ENCODE assay signal across 11 cellular contexts in the genomic region with DNA sequence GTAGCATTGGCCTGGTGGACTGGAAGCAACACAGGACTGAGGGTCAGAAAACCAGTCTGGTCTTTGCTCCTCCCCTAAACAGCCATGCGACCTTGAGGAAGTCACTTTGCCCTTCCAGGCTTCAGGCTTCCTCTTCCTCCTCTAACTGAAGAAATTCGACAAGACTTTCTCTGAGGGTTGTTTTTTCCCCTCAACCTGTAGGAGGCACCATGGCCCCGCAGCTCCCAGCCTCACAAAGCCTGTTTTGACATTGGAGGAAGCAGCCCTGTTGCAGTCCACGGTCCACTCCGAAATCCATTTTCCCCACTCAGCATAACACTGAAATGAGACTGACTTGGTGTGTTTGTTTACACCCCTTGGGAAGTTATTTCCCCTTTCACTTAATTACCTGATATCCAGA. TPM values are rescaled to one million over a fixed set of nuclear protein-coding genes. Genes with fewer than 3 reads are reported as not detected.
DNase-seq lines count a peak whose midpoint lies in the region; ATAC-seq, FAIRE-seq and TF ChIP-seq lines count a peak whose summit lies in the region.
"Had no signal": no experiment of that assay in that cellular context is flagged by ENCODE, and none has a peak within 500 bp of the region (broad histone marks: within the 10 kb centered on the region; RNA-seq: fewer than 3 reads in every experiment).

No MANE protein-coding gene starts in this region.

- in situ Hi-C loops in K562 (cut with MboI): loop anchor here (25.0 kb wide), 1 partner anchor 1108 kb away; a partner anchor contains a TSS

- peak; percentile 81 for TF ChIP-seq CTCF in A673 (conservative IDR thresholded peaks at IDR 0.05; ENCODE audit: low read depth, low read length)
- TF ChIP-seq CTCF in HCT116 (IDR thresholded peaks at IDR 0.05 in 2 of 3, conservative IDR thresholded peaks at IDR 0.05 in 1 of 3; ENCODE audit: borderline replicate concordance in 1 of 3, insufficient read depth in 1 of 3, low read depth in 2 of 3, low read length in 2 of 3): peak; percentile 15 to 33 (median 27); a peak in 4 of 6 replicates
- peak in 2 of 3 experiments; percentile 47 to 49; a peak in 3 of 6 replicates for TF ChIP-seq CTCF in K562 (IDR thresholded peaks at IDR 0.05 in 2 of 3, conservative IDR thresholded peaks at IDR 0.05 in 1 of 3; ENCODE audit: insufficient read depth in 2 of 3, low read depth in 1 of 3, low read length in 3 of 3)
- peak; percentile 7 for TF ChIP-seq CTCF in liver (IDR thresholded peaks at IDR 0.05; ENCODE audit: low read depth, low read length, missing input control)

- H3K27me3 ChIP-seq in A673 (replicated peaks; ENCODE audit: insufficient read depth, low read depth, low read length, poor library complexity) (no peaks in the 10 kb centered on the region), HCT116 (ENCODE audit: insufficient read depth, low read length) (no peaks in the 10 kb centered on the region), K562 (ENCODE audit: control insufficient read depth in 2 of 2, insufficient read depth in 2 of 2, low read length in 2 of 2) (no peaks in the 10 kb centered on the region), liver (ENCODE audit: control insufficient read depth in 4 of 4, insufficient read depth in 4 of 4, low read length in 3 of 4) (no peaks in the 10 kb centered on the region)

- TF ChIP-seq RAD21 in HCT116 (IDR thresholded peaks at IDR 0.05; ENCODE audit: low read depth) (peak; percentile 46), K562 (CRISPR knock-in tag; conservative IDR thresholded peaks at IDR 0.05 in 1 of 2, IDR thresholded peaks at IDR 0.05 in 1 of 2) (peak in 1 of 2 experiments; percentile 50; a peak in 2 of 4 replicates), liver (IDR thresholded peaks at IDR 0.05) (peak; percentile 54 to 67)

- 0% methylated on average over 3 of the region's 5 CpGs for WGBS in K562 (ENCODE audit: insufficient coverage, low coverage, missing lambda C conversion rate)
- WGBS in liver: 15% methylated on average over 5 of the region's 5 CpGs

- no peak overlapping the region for H3K27ac ChIP-seq in A673 (ENCODE audit: low read depth, low read length, poor library complexity, severe bottlenecking)
- H3K27ac ChIP-seq in HCT116 (ENCODE audit: low read depth, low read length): no peak overlapping the region
- no peak overlapping the region for H3K27ac ChIP-seq in K562 (ENCODE audit: extremely low read depth, low read depth, low read length)
- no peak overlapping the region for H3K27ac ChIP-seq in liver (ENCODE audit: low read depth in 1 of 2, low read length in 2 of 2)
- H3K27ac ChIP-seq: body of pancreas, KMS-11 had no signal

- H3K36me3 Mint-ChIP-seq in T-helper 2 cell treated with Interferon-gamma antibody and Interleukin-4, amounts not matched to agents 5 μg/mL and 100 μg/mL, for 36 hours (ENCODE audit: low read depth): no peaks in the 10 kb centered on the region
- no peaks in the 10 kb centered on the region for H3K36me3 Mint-ChIP-seq in activated T-helper 2 cell treated with anti-CD3 and anti-CD28 coated beads, Interferon-gamma antibody, Interleukin-2, Interleukin-4, amounts not matched to agents 10 μg/mL and 5 μg/mL and 100 μg/mL, durations not matched to agents 14 hours and 24 hours and 36 hours (ENCODE audit: low read depth)

- H3K79me2 ChIP-seq in HCT116 (ENCODE audit: insufficient read depth, low read length) (no peaks in the 10 kb centered on the region), K562 (ENCODE audit: control insufficient read depth, insufficient read depth, low read length) (no peaks in the 10 kb centered on the region)

- BruUV-seq in A673 (replicated peaks; lab: Mats Ljungman, UMichigan) (no TSS peak), HCT116 (replicated peaks; lab: Mats Ljungman, UMichigan) (no TSS peak), K562 (replicated peaks; lab: Mats Ljungman, UMichigan) (no TSS peak)

- H2AFZ ChIP-seq in HCT116 (ENCODE audit: low read depth, low read length, poor library complexity, severe bottlenecking) (no peak overlapping the region), K562 (ENCODE audit: low read depth, low read length) (no peak overlapping the region)

- POLR2A ChIA-PET in A673 (lab: Charles Lee; ENCODE audit: low non-redundant PET): no interaction called here
- POLR2A ChIA-PET in HCT116 (lab: Charles Lee): no interaction called here
- POLR2A ChIA-PET in K562 (lab: Yijun Ruan, JAX): no interaction called here

- intact Hi-C loops in A673 (cut with micrococcal nuclease; ENCODE audit: unreplicated experiment): loop anchor here (1.0 to 10.0 kb wide), 8 partner anchors 265 to 1108 kb away; a partner anchor contains a TSS
- intact Hi-C loops in HCT116 (cut with micrococcal nuclease): loop anchor here (5.0 to 10.0 kb wide), 3 partner anchors 263 to 1786 kb away; a partner anchor contains a TSS
- intact Hi-C loops in K562 (cut with micrococcal nuclease): loop anchor here (5.0 to 10.0 kb wide), 3 partner anchors 266 to 1058 kb away; no protein-coding TSS in a partner anchor
- intact Hi-C loops in activated T-helper 2 cell treated with anti-CD3 and anti-CD28 coated beads, Interferon-gamma antibody, Interleukin-2, Interleukin-4, amounts not matched to agents 10 μg/mL and 5 μg/mL and 100 μg/mL, durations not matched to agents 14 hours and 24 hours and 36 hours (cut with micrococcal nuclease): loop anchor here (5.0 kb wide), 2 partner anchors 418 to 763 kb away; no protein-coding TSS in a partner anchor

- H3K27ac Mint-ChIP-seq in T-helper 2 cell treated with Interferon-gamma antibody and Interleukin-4, amounts not matched to agents 5 μg/mL and 100 μg/mL, for 36 hours: no peak overlapping the region
- H3K27ac Mint-ChIP-seq in activated T-helper 2 cell treated with anti-CD3 and anti-CD28 coated beads, Interferon-gamma antibody, Interleukin-2, Interleukin-4, amounts not matched to agents 10 μg/mL and 5 μg/mL and 100 μg/mL, durations not matched to agents 14 hours and 24 hours and 36 hours: no peak overlapping the region
- H3K27ac Mint-ChIP-seq: T-helper 1 cell treated with Interleukin-12 subunit alpha and Interleukin-12 subunit beta and Interleukin-4 antibody, amounts not matched to agents 30 μg/mL and 1 μg/mL, for 36 hours had no signal

- CTCF ChIA-PET in A673 (lab: Charles Lee): interaction anchor here (1.1 kb wide), 1 partner anchor 266 kb away, joined by 4 read pairs; no protein-coding TSS in a partner anchor
- CTCF ChIA-PET in HCT116 (lab: Charles Lee): interaction anchor here (1.6 to 2.2 kb wide), 2 partner anchors 765 to 1057 kb away, joined by 4 to 8 read pairs; no protein-coding TSS in a partner anchor
- CTCF ChIA-PET in K562 (lab: Yijun Ruan, JAX; ENCODE audit: low intra/inter-chr PET ratio): no interaction called here

- H3K9ac ChIP-seq in HCT116 (ENCODE audit: low read length): no peak overlapping the region
- no peak overlapping the region for H3K9ac ChIP-seq in K562 (ENCODE audit: insufficient read depth in 1 of 2, low read depth in 2 of 2, low read length in 2 of 2)
- no peak overlapping the region for H3K9ac ChIP-seq in liver (ENCODE audit: low read depth in 1 of 2, low read length in 2 of 2)
- H3K9ac ChIP-seq: KMS-11 had no signal

- H4K20me1 ChIP-seq in HCT116 (ENCODE audit: insufficient read depth) (no peaks in the 10 kb centered on the region), K562 (replicated peaks; ENCODE audit: control insufficient read depth, insufficient read depth, low read length) (no peaks in the 10 kb centered on the region)

- H3K9me3 ChIP-seq in A673 (ENCODE audit: low read depth, low read length, poor library complexity, severe bottlenecking): no peaks in the 10 kb centered on the region
- no peaks in the 10 kb centered on the region for H3K9me3 ChIP-seq in HCT116 (ENCODE audit: control insufficient read depth in 1 of 2, insufficient read depth in 1 of 2, low read depth in 1 of 2, low read length in 2 of 2)
- no peaks in the 10 kb centered on the region for H3K9me3 ChIP-seq in K562 (replicated peaks; ENCODE audit: control insufficient read depth, insufficient read depth, low read depth, low read length)
- H3K9me3 ChIP-seq in liver (ENCODE audit: control insufficient read depth in 4 of 4, low read length in 3 of 4): no peaks in the 10 kb centered on the region
- H3K9me3 ChIP-seq: body of pancreas had no signal

- RAD21 ChIA-PET in HCT116 (lab: Charles Lee; ENCODE audit: low non-redundant PET in 1 of 2, low total read pairs in 2 of 2, uncharacterized antibody in 2 of 2, unreplicated experiment in 2 of 2): no interaction called here

- H3K27me3 Mint-ChIP-seq in T-helper 2 cell treated with Interferon-gamma antibody and Interleukin-4, amounts not matched to agents 5 μg/mL and 100 μg/mL, for 36 hours (ENCODE audit: low read depth): peaks cover 2% of the 10 kb centered on the region
- H3K27me3 Mint-ChIP-seq in activated T-helper 2 cell treated with anti-CD3 and anti-CD28 coated beads, Interferon-gamma antibody, Interleukin-2, Interleukin-4, amounts not matched to agents 10 μg/mL and 5 μg/mL and 100 μg/mL, durations not matched to agents 14 hours and 24 hours and 36 hours (ENCODE audit: low read depth): no peaks in the 10 kb centered on the region

- TF ChIP-seq EP300 in K562 (IDR thresholded peaks at IDR 0.05; ENCODE audit: low read length): no peak

- H3K4me3 Mint-ChIP-seq in T-helper 2 cell treated with Interferon-gamma antibody and Interleukin-4, amounts not matched to agents 5 μg/mL and 100 μg/mL, for 36 hours: no peak overlapping the region
- H3K4me3 Mint-ChIP-seq in activated T-helper 2 cell treated with anti-CD3 and anti-CD28 coated beads, Interferon-gamma antibody, Interleukin-2, Interleukin-4, amounts not matched to agents 10 μg/mL and 5 μg/mL and 100 μg/mL, durations not matched to agents 14 hours and 24 hours and 36 hours (ENCODE audit: low read depth): no peak overlapping the region
- H3K4me3 Mint-ChIP-seq: T-helper 1 cell treated with Interleukin-12 subunit alpha and Interleukin-12 subunit beta and Interleukin-4 antibody, amounts not matched to agents 30 μg/mL and 1 μg/mL, for 36 hours had no signal

- H3K4me1 Mint-ChIP-seq in T-helper 2 cell treated with Interferon-gamma antibody and Interleukin-4, amounts not matched to agents 5 μg/mL and 100 μg/mL, for 36 hours (ENCODE audit: low read depth): no peaks in the 10 kb centered on the region
- no peaks in the 10 kb centered on the region for H3K4me1 Mint-ChIP-seq in activated T-helper 2 cell treated with anti-CD3 and anti-CD28 coated beads, Interferon-gamma antibody, Interleukin-2, Interleukin-4, amounts not matched to agents 10 μg/mL and 5 μg/mL and 100 μg/mL, durations not matched to agents 14 hours and 24 hours and 36 hours (ENCODE audit: low read depth)

- H3K36me3 ChIP-seq in A673 (ENCODE audit: insufficient read depth, low read length, poor library complexity, severe bottlenecking): no peaks in the 10 kb centered on the region
- no peaks in the 10 kb centered on the region for H3K36me3 ChIP-seq in HCT116 (ENCODE audit: control insufficient read depth in 1 of 2, insufficient read depth in 2 of 2, low read length in 2 of 2)
- no peaks in the 10 kb centered on the region for H3K36me3 ChIP-seq in K562 (ENCODE audit: control insufficient read depth, insufficient read depth, low read length)
- no peaks in the 10 kb centered on the region for H3K36me3 ChIP-seq in liver (ENCODE audit: control insufficient read depth in 4 of 4, insufficient read depth in 3 of 4, low read depth in 1 of 4, low read length in 3 of 4)

- H3K4me3 ChIP-seq in A673 (ENCODE audit: low read depth, low read length, poor library complexity, severe bottlenecking) (no peak overlapping the region), HCT116 (replicated peaks in 1 of 2; ENCODE audit: low read depth in 1 of 2, low read length in 2 of 2) (no peak overlapping the region), K562 (no peak overlapping the region), liver (ENCODE audit: low read depth in 1 of 3, low read length in 3 of 3) (no peak overlapping the region)
- H3K4me3 ChIP-seq: body of pancreas had no signal

- H3K4me2 ChIP-seq in HCT116 (ENCODE audit: low read length) (no peak overlapping the region), K562 (ENCODE audit: insufficient read depth, low read length) (no peak overlapping the region)
- H3K4me2 ChIP-seq: KMS-11 had no signal

- TF ChIP-seq POLR2A in HCT116 (IDR thresholded peaks at IDR 0.05; ENCODE audit: borderline replicate concordance, extremely low read depth, insufficient read depth, insufficient read length) (no peak), K562 (conservative IDR thresholded peaks at IDR 0.05) (no peak)

- H3K9me3 Mint-ChIP-seq in T-helper 2 cell treated with Interferon-gamma antibody and Interleukin-4, amounts not matched to agents 5 μg/mL and 100 μg/mL, for 36 hours: no peaks in the 10 kb centered on the region
- no peaks in the 10 kb centered on the region for H3K9me3 Mint-ChIP-seq in activated T-helper 2 cell treated with anti-CD3 and anti-CD28 coated beads, Interferon-gamma antibody, Interleukin-2, Interleukin-4, amounts not matched to agents 10 μg/mL and 5 μg/mL and 100 μg/mL, durations not matched to agents 14 hours and 24 hours and 36 hours
- H3K9me3 Mint-ChIP-seq: T-helper 1 cell treated with Interleukin-12 subunit alpha and Interleukin-12 subunit beta and Interleukin-4 antibody, amounts not matched to agents 30 μg/mL and 1 μg/mL, for 36 hours had no signal

- no peak for FAIRE-seq in K562 (lab: Jason Lieb, UNC)

- ATAC-seq in HCT116 (no peak), K562 (no peak)
- ATAC-seq: body of pancreas had no signal

- H3K9me2 ChIP-seq in HCT116 (ENCODE audit: insufficient read depth): no peaks in the 10 kb centered on the region

- no peaks in the 10 kb centered on the region for H3K4me1 ChIP-seq in A673 (ENCODE audit: insufficient read depth, low read length, poor library complexity, severe bottlenecking)
- no peaks in the 10 kb centered on the region for H3K4me1 ChIP-seq in HCT116 (ENCODE audit: control insufficient read depth in 1 of 2, insufficient read depth in 2 of 2, low read length in 2 of 2)
- H3K4me1 ChIP-seq in K562 (replicated peaks in 1 of 2; ENCODE audit: control insufficient read depth in 2 of 2, insufficient read depth in 2 of 2, low read length in 2 of 2): no peaks in the 10 kb centered on the region; a peak in 1 of 5 replicates
- H3K4me1 ChIP-seq in liver (ENCODE audit: control insufficient read depth in 4 of 4, insufficient read depth in 4 of 4, low read length in 3 of 4): no peaks in the 10 kb centered on the region
- H3K4me1 ChIP-seq: body of pancreas had no signal

- H3K9me1 ChIP-seq in K562 (ENCODE audit: control insufficient read depth, insufficient read depth, low read length): no peaks in the 10 kb centered on the region

- DNase-seq in A673 (ENCODE audit: low spot score): peak; percentile 72
- no peak for DNase-seq in HCT116 (ENCODE audit: low read depth, low spot score)
- peak in 3 of 4 experiments; percentile 4 to 8 (median 7) for DNase-seq in K562 (ENCODE audit: extremely low read depth in 1 of 4, low spot score in 3 of 4)
- DNase-seq in HuH-7.5 (ENCODE audit: low spot score): no peak
- DNase-seq in T-helper 2 cell treated with Interferon-gamma antibody and Interleukin-4, amounts not matched to agents 5 μg/mL and 100 μg/mL, for 36 hours (ENCODE audit: low spot score): no peak
- no peak for DNase-seq in LoVo (ENCODE audit: low spot score)
- DNase-seq in activated T-helper 2 cell treated with anti-CD3 and anti-CD28 coated beads, Interferon-gamma antibody, Interleukin-2, Interleukin-4, amounts not matched to agents 10 μg/mL and 5 μg/mL and 100 μg/mL, durations not matched to agents 14 hours and 24 hours and 36 hours (ENCODE audit: low spot score): no peak

RNA-seq across cellular contexts. Expression of a gene that starts 41.2 kb away (rescaled TPM):
- total RNA-seq in A673 (2021): not detected in 2 replicates
- not detected for total RNA-seq in HCT116 (2021; ENCODE audit: unreplicated experiment)
- not detected in 2 replicates for polyA plus RNA-seq in HCT116 (2012)
- not detected in 2 replicates for total RNA-seq in K562 (2011; cell fraction: chromatin; rRNA removed; ENCODE audit: low replicate concordance)
- not detected in 2 replicates for total RNA-seq in K562 (2011; cell fraction: nucleolus; rRNA removed)
- not detected in 2 replicates for total RNA-seq in K562 (2011; cell fraction: nucleoplasm; rRNA removed)
- not detected in 2 replicates for total RNA-seq in K562 (2014; rRNA removed)
- total RNA-seq in K562 (2014; rRNA removed; fragmentation: Illumina TruSeq; extraction: Trizol): not detected in 2 replicates
- total RNA-seq in K562 (2015; rRNA removed; fragmentation: Illumina TruSeq; extraction: Trizol): not detected in 2 replicates
- total RNA-seq in K562 (2021): not detected in 2 replicates
- polyA plus RNA-seq in K562 (2011; rRNA removed): not detected in 2 replicates
- polyA plus RNA-seq in K562 (2011; cell fraction: cytosol; rRNA removed): not detected in 2 replicates
- not detected in 2 replicates for polyA plus RNA-seq in K562 (2011; cell fraction: nucleus; rRNA removed)
- polyA plus RNA-seq in K562 (2012): not detected in 2 replicates
- polyA plus RNA-seq in K562 (2014; fragmentation: Illumina TruSeq; extraction: Trizol): not detected in 2 replicates
- polyA plus RNA-seq in K562 (2014; fragmentation: Nextera tagmentation; extraction: Ambion mirVana): not detected
- not detected in 2 replicates for polyA plus RNA-seq in K562 (2014; rRNA removed)
- polyA minus RNA-seq in K562 (2011; rRNA and poly(A)+ RNA removed): not detected in 2 replicates
- polyA minus RNA-seq in K562 (2011; cell fraction: cytosol; rRNA and poly(A)+ RNA removed): not detected in 2 replicates
- not detected in 2 replicates for polyA minus RNA-seq in K562 (2011; cell fraction: nucleus; rRNA and poly(A)+ RNA removed)
- not detected for total RNA-seq in liver
- under 1 TPM in 1 of 2 donors, not detected in 1; 0.18 TPM for polyA plus RNA-seq in liver
- not detected in 2 replicates for total RNA-seq in activated T-helper 2 cell treated with anti-CD3 and anti-CD28 coated beads, Interferon-gamma antibody, Interleukin-2, Interleukin-4, amounts not matched to agents 10 μg/mL and 5 μg/mL and 100 μg/mL, durations not matched to agents 14 hours and 24 hours and 36 hours

Comparison
In these comparisons a context has a peak if more than half of its experiments do, and no peak if none do; other contexts are left out.
1. DNase-seq: peak in A673 (single experiment) and K562 (3 of 4); none in HCT116 (single experiment), HuH-7.5 (single experiment), T-helper 2 cell treated with Interferon-gamma antibody and Interleukin-4, amounts not matched to agents 5 μg/mL and 100 μg/mL, for 36 hours (single experiment), LoVo (single experiment) and activated T-helper 2 cell treated with anti-CD3 and anti-CD28 coated beads, Interferon-gamma antibody, Interleukin-2, Interleukin-4, amounts not matched to agents 10 μg/mL and 5 μg/mL and 100 μg/mL, durations not matched to agents 14 hours and 24 hours and 36 hours (single experiment).
2. CTCF ChIP-seq: peak in every context shown above with its lines; median percentile 81 in A673; 48 in K562; 27 in HCT116; 7 in liver.